ENCODE assay signal across 7 cellular contexts in genomic region chr7:143821392-143822277, GRCh38.
A peak's percentile ranks its signal among the peaks of the same experiment; 100 is the strongest.
DNase-seq lines count a peak whose midpoint lies in the region; ATAC-seq, FAIRE-seq and TF ChIP-seq lines count a peak whose summit lies in the region.
"Not testable (repeated sequence)": the region's sequence is repeated elsewhere in the genome, so short reads cannot be mapped to it uniquely, and the experiment has no call there.

No MANE protein-coding gene starts in this region.

- DNase-seq in CD4-positive, alpha-beta memory T cell = peak in 3 of 5 donors; percentile 4 to 34 (median 9)
- not testable (repeated sequence) for DNase-seq in T-helper 17 cell; activated CD8-positive, alpha-beta memory T cell treated with anti-CD3 and anti-CD28 coated beads, Interleukin-2, amount 10 ng/mL, durations not matched to agents 7 days and 5 days; activated naive CD8-positive, alpha-beta T cell treated with anti-CD3 and anti-CD28 coated beads, Interleukin-2, amount 50 U/mL, for 24 hours; left lobe of liver (ENCODE audit: low spot score); pancreas

- H3K36me3 ChIP-seq in CD4-positive, alpha-beta memory T cell (ENCODE audit: insufficient read depth, low read length); pancreas: not testable (repeated sequence)

- CTCF ChIA-PET in CD4-positive, alpha-beta memory T cell (lab: Charles Lee; ENCODE audit: partially characterized antibody); activated CD8-positive, alpha-beta memory T cell treated with anti-CD3 and anti-CD28 coated beads, Interleukin-2, amount 10 ng/mL, durations not matched to agents 7 days and 5 days (lab: Charles Lee): not testable (repeated sequence)

- intact Hi-C loops in CD4-positive, alpha-beta memory T cell (cut with micrococcal nuclease); pancreas (cut with DNase I): not testable (repeated sequence)

- H3K4me3 Mint-ChIP-seq in CD4-positive, alpha-beta memory T cell; T-helper 17 cell; activated CD8-positive, alpha-beta memory T cell treated with anti-CD3 and anti-CD28 coated beads, Interleukin-2, amount 10 ng/mL, durations not matched to agents 7 days and 5 days; activated naive CD8-positive, alpha-beta T cell treated with anti-CD3 and anti-CD28 coated beads, Interleukin-2, amount 50 U/mL, for 24 hours: not testable (repeated sequence)

- TF ChIP-seq CTCF in pancreas (IDR thresholded peaks at IDR 0.05) = not testable (repeated sequence)

- ATAC-seq in HG03354 (IDR thresholded peaks at IDR 0.05; ENCODE audit: poor library complexity, severe bottlenecking, unreplicated experiment) (peak; percentile 42), T-helper 17 cell (peak; percentile 76), left lobe of liver (peak; percentile 59), pancreas (peak in 3 of 4 donors; percentile 26 to 49 (median 46))
- peak; percentile 83 for ATAC-seq in activated CD8-positive, alpha-beta memory T cell treated with anti-CD3 and anti-CD28 coated beads, Interleukin-2, amount 10 ng/mL, durations not matched to agents 7 days and 5 days
- peak; percentile 57 for ATAC-seq in activated naive CD8-positive, alpha-beta T cell treated with anti-CD3 and anti-CD28 coated beads, Interleukin-2, amount 50 U/mL, for 24 hours

- WGBS in pancreas, 2 donors = 20% methylated on average over 1 of the region's 12 CpGs; no CpG with 5 or more reads in 1 of the 2 donors

- H3K4me1 ChIP-seq in CD4-positive, alpha-beta memory T cell (ENCODE audit: insufficient read depth, low read length); pancreas: not testable (repeated sequence)

- H3K4me3 ChIP-seq in CD4-positive, alpha-beta memory T cell (ENCODE audit: low read length in 2 of 2); pancreas: not testable (repeated sequence)

- H3K9me3 ChIP-seq in CD4-positive, alpha-beta memory T cell (ENCODE audit: control insufficient read depth in 1 of 2, low read length in 2 of 2); T-helper 17 cell (ENCODE audit: control insufficient read depth, low read length, poor library complexity, severe bottlenecking); pancreas: not testable (repeated sequence)

- POLR2A ChIA-PET in CD4-positive, alpha-beta memory T cell (lab: Charles Lee; ENCODE audit: partially characterized antibody) = not testable (repeated sequence)

- not testable (repeated sequence) for H3K4me1 Mint-ChIP-seq in CD4-positive, alpha-beta memory T cell; T-helper 17 cell; activated CD8-positive, alpha-beta memory T cell treated with anti-CD3 and anti-CD28 coated beads, Interleukin-2, amount 10 ng/mL, durations not matched to agents 7 days and 5 days; activated naive CD8-positive, alpha-beta T cell treated with anti-CD3 and anti-CD28 coated beads, Interleukin-2, amount 50 U/mL, for 24 hours

- not testable (repeated sequence) for H3K36me3 Mint-ChIP-seq in CD4-positive, alpha-beta memory T cell; T-helper 17 cell (ENCODE audit: low read depth); activated CD8-positive, alpha-beta memory T cell treated with anti-CD3 and anti-CD28 coated beads, Interleukin-2, amount 10 ng/mL, durations not matched to agents 7 days and 5 days; activated naive CD8-positive, alpha-beta T cell treated with anti-CD3 and anti-CD28 coated beads, Interleukin-2, amount 50 U/mL, for 24 hours (ENCODE audit: low read depth)

- not testable (repeated sequence) for H3K9me3 Mint-ChIP-seq in CD4-positive, alpha-beta memory T cell; activated CD8-positive, alpha-beta memory T cell treated with anti-CD3 and anti-CD28 coated beads, Interleukin-2, amount 10 ng/mL, durations not matched to agents 7 days and 5 days (ENCODE audit: low read depth); activated naive CD8-positive, alpha-beta T cell treated with anti-CD3 and anti-CD28 coated beads, Interleukin-2, amount 50 U/mL, for 24 hours

- not testable (repeated sequence) for H3K27me3 Mint-ChIP-seq in CD4-positive, alpha-beta memory T cell; T-helper 17 cell; activated CD8-positive, alpha-beta memory T cell treated with anti-CD3 and anti-CD28 coated beads, Interleukin-2, amount 10 ng/mL, durations not matched to agents 7 days and 5 days; activated naive CD8-positive, alpha-beta T cell treated with anti-CD3 and anti-CD28 coated beads, Interleukin-2, amount 50 U/mL, for 24 hours

- not testable (repeated sequence) for FAIRE-seq in pancreas (lab: Jason Lieb, UNC)

- H3K27ac Mint-ChIP-seq in CD4-positive, alpha-beta memory T cell; T-helper 17 cell; activated CD8-positive, alpha-beta memory T cell treated with anti-CD3 and anti-CD28 coated beads, Interleukin-2, amount 10 ng/mL, durations not matched to agents 7 days and 5 days; activated naive CD8-positive, alpha-beta T cell treated with anti-CD3 and anti-CD28 coated beads, Interleukin-2, amount 50 U/mL, for 24 hours: not testable (repeated sequence)

- not testable (repeated sequence) for H3K27ac ChIP-seq in CD4-positive, alpha-beta memory T cell (ENCODE audit: low read depth, low read length); pancreas

- H3K27me3 ChIP-seq in CD4-positive, alpha-beta memory T cell (ENCODE audit: insufficient read depth, low read length); pancreas: not testable (repeated sequence)
